8 cellular contexts compared by ENCODE assay signal in genomic region chr13:103188688-103189326, GRCh38.
DNase-seq lines count a peak whose midpoint lies in the region; ATAC-seq and TF ChIP-seq lines count a peak whose summit lies in the region.

No MANE protein-coding gene starts in this region.

- no peak for TF ChIP-seq EP300 in stomach (IDR thresholded peaks at IDR 0.05)

- H3K9me3 Mint-ChIP-seq in T-helper 2 cell treated with Interferon-gamma antibody and Interleukin-4, amounts not matched to agents 5 μg/mL and 100 μg/mL, for 36 hours = no peaks in the 10 kb centered on the region
- no peaks in the 10 kb centered on the region for H3K9me3 Mint-ChIP-seq in activated naive CD8-positive, alpha-beta T cell treated with anti-CD3 and anti-CD28 coated beads for 36 hours

- H3K27ac ChIP-seq in right atrium auricular region = no peak overlapping the region
- H3K27ac ChIP-seq in stomach = no peak overlapping the region

- WGBS in stomach, 5 donors = 31 to 39% (median 34%) methylated on average over 3 of the region's 3 CpGs

- H3K9me3 ChIP-seq in right atrium auricular region (no peaks in the 10 kb centered on the region), stomach (no peaks in the 10 kb centered on the region)

- intact Hi-C loops in stomach (cut with DNase I; ENCODE audit: low total_unique reads) = no loop called here

- DNase-seq in RPMI8226 (peak; percentile 7), right atrium auricular region (ENCODE audit: low spot score) (no peak), stomach (no peak)
- no peak for DNase-seq in stimulated activated CD4-positive, alpha-beta T cell treated with anti-CD3 and anti-CD28 coated beads, Interleukin-4, amount 100 ng/mL, for 1 hour
- no peak for DNase-seq in T-helper 2 cell treated with Interferon-gamma antibody and Interleukin-4, amounts not matched to agents 5 μg/mL and 100 μg/mL, for 36 hours (ENCODE audit: low spot score)
- no peak for DNase-seq in activated naive CD8-positive, alpha-beta T cell treated with anti-CD3 and anti-CD28 coated beads for 36 hours

- H3K36me3 Mint-ChIP-seq in T-helper 2 cell treated with Interferon-gamma antibody and Interleukin-4, amounts not matched to agents 5 μg/mL and 100 μg/mL, for 36 hours (ENCODE audit: low read depth) = no peaks in the 10 kb centered on the region
- H3K36me3 Mint-ChIP-seq in activated naive CD8-positive, alpha-beta T cell treated with anti-CD3 and anti-CD28 coated beads for 36 hours = no peaks in the 10 kb centered on the region

- no peaks in the 10 kb centered on the region for H3K27me3 Mint-ChIP-seq in T-helper 2 cell treated with Interferon-gamma antibody and Interleukin-4, amounts not matched to agents 5 μg/mL and 100 μg/mL, for 36 hours (ENCODE audit: low read depth)
- peaks cover 17% of the 10 kb centered on the region for H3K27me3 Mint-ChIP-seq in activated naive CD8-positive, alpha-beta T cell treated with anti-CD3 and anti-CD28 coated beads for 36 hours

- no peak for TF ChIP-seq POLR2A in stomach (IDR thresholded peaks at IDR 0.05)

- no peaks in the 10 kb centered on the region for H3K4me1 ChIP-seq in right atrium auricular region
- H3K4me1 ChIP-seq in stomach = no peaks in the 10 kb centered on the region

- H3K27me3 ChIP-seq in right atrium auricular region (no peaks in the 10 kb centered on the region), stomach (no peaks in the 10 kb centered on the region)

- TF ChIP-seq CTCF in right atrium auricular region (IDR thresholded peaks at IDR 0.05) (peak; percentile 36 to 68), stomach (IDR thresholded peaks at IDR 0.05) (peak in 1 of 7 experiments; percentile 21)

- no peak overlapping the region for H3K4me3 Mint-ChIP-seq in T-helper 2 cell treated with Interferon-gamma antibody and Interleukin-4, amounts not matched to agents 5 μg/mL and 100 μg/mL, for 36 hours
- no peak overlapping the region for H3K4me3 Mint-ChIP-seq in activated naive CD8-positive, alpha-beta T cell treated with anti-CD3 and anti-CD28 coated beads for 36 hours

- no peaks in the 10 kb centered on the region for H3K4me1 Mint-ChIP-seq in T-helper 2 cell treated with Interferon-gamma antibody and Interleukin-4, amounts not matched to agents 5 μg/mL and 100 μg/mL, for 36 hours (ENCODE audit: low read depth)
- no peaks in the 10 kb centered on the region for H3K4me1 Mint-ChIP-seq in activated naive CD8-positive, alpha-beta T cell treated with anti-CD3 and anti-CD28 coated beads for 36 hours

- ATAC-seq in GM18511 (IDR thresholded peaks at IDR 0.05; ENCODE audit: unreplicated experiment) (peak; percentile 58), HG03378 (IDR thresholded peaks at IDR 0.05; ENCODE audit: unreplicated experiment) (peak; percentile 49)

- H3K4me3 ChIP-seq in right atrium auricular region = no peak overlapping the region
- H3K4me3 ChIP-seq in stomach = no peak overlapping the region

- H3K27ac Mint-ChIP-seq in T-helper 2 cell treated with Interferon-gamma antibody and Interleukin-4, amounts not matched to agents 5 μg/mL and 100 μg/mL, for 36 hours = no peak overlapping the region
- no peak overlapping the region for H3K27ac Mint-ChIP-seq in activated naive CD8-positive, alpha-beta T cell treated with anti-CD3 and anti-CD28 coated beads for 36 hours

- H3K36me3 ChIP-seq in right atrium auricular region = no peaks in the 10 kb centered on the region
- no peaks in the 10 kb centered on the region for H3K36me3 ChIP-seq in stomach
